In the genomic region with DNA sequence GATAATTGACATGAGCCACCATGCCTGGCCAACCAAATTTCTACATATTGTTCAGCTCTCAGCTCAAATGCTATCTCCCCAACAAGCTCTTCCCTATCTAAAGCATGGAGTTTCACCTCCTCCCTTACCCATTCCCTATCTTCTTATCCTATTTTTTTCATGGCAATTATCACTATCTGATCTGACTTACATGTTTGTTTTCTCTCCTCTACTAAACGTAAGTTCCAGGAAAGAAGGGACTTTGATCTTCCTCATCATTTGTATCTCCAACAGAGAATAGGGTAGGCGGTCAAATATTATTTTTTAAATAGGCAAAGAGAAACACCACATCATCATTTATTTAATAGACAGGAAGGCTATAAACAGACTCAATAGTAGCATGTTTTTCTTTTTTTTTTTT, we compare ENCODE assay signal across 2 cellular contexts.
TF ChIP-seq lines count a peak whose summit lies in the region.

No MANE protein-coding gene starts in this region.

TF ChIP-seq in K562, 482 proteins besides CTCF, POLR2A, EP300 and RAD21:
- no peak for TF ChIP-seq SPI1 (IDR thresholded peaks at IDR 0.05; ENCODE audit: borderline replicate concordance, low read depth, low read length)
- TF ChIP-seq ZNF316 (IDR thresholded peaks at IDR 0.05) = 0 out of 2 replicates have a peak, but pooled peaks have one; percentile 7

TF ChIP-seq in HepG2, 621 proteins besides CTCF, POLR2A, EP300 and RAD21:
- TF ChIP-seq CC2D1A (CRISPR knock-in tag; IDR thresholded peaks at IDR 0.05) = no peak
- TF ChIP-seq ZNF441 (CRISPR knock-in tag; IDR thresholded peaks at IDR 0.05; ENCODE audit: borderline replicate concordance) = no peak
- no peak for TF ChIP-seq SRY (CRISPR knock-in tag; IDR thresholded peaks at IDR 0.05)
- TF ChIP-seq MIXL1 (CRISPR knock-in tag; IDR thresholded peaks at IDR 0.05) = no peak
- no peak for TF ChIP-seq DNMT1 (CRISPR knock-in tag; IDR thresholded peaks at IDR 0.05)
